In genomic region chr9:94584555-94584954, GRCh38 we compare ENCODE assay signal across 22 cellular contexts. TPM values are rescaled to one million over a fixed set of nuclear protein-coding genes. Genes with fewer than 3 reads are reported as not detected.
DNase-seq lines count a peak whose midpoint lies in the region; ATAC-seq, FAIRE-seq and TF ChIP-seq lines count a peak whose summit lies in the region.
"Had no signal": no experiment of that assay in that cellular context is flagged by ENCODE, and none has a peak within 500 bp of the region (broad histone marks: within the 10 kb centered on the region; RNA-seq: fewer than 3 reads in every experiment).

No MANE protein-coding gene starts in this region.

- TF ChIP-seq CTCF in GM12878 (IDR thresholded peaks at IDR 0.05 in 2 of 3, conservative IDR thresholded peaks at IDR 0.05 in 1 of 3; ENCODE audit: control insufficient read depth in 2 of 3, extremely low read depth in 1 of 3, insufficient read depth in 1 of 3, low read depth in 3 of 3, low read length in 3 of 3) (no peak), osteoblast (IDR thresholded peaks at IDR 0.05; ENCODE audit: extremely low read depth, low read depth, low read length) (no peak)

- no peaks in the 10 kb centered on the region for H3K36me3 ChIP-seq in GM12878 (ENCODE audit: control insufficient read depth in 2 of 2, insufficient read depth in 2 of 2, low read length in 1 of 2)
- H3K36me3 ChIP-seq in osteoblast (ENCODE audit: insufficient read depth, low read length): no peaks in the 10 kb centered on the region

- peaks cover 8% of the 10 kb centered on the region for H3K27me3 Mint-ChIP-seq in activated CD4-positive, alpha-beta memory T cell treated with anti-CD3 and anti-CD28 coated beads for 36 hours
- H3K27me3 Mint-ChIP-seq in activated CD4-positive, alpha-beta memory T cell treated with anti-CD3 and anti-CD28 coated beads, Interleukin-2, amount 10 ng/mL, durations not matched to agents 7 days and 5 days: peaks cover 4% of the 10 kb centered on the region
- peaks cover 8 to 9% of the 10 kb centered on the region in 2 donors for H3K27me3 Mint-ChIP-seq in T-cell

- H3K4me3 Mint-ChIP-seq in activated CD4-positive, alpha-beta memory T cell treated with anti-CD3 and anti-CD28 coated beads for 36 hours: no peak overlapping the region
- H3K4me3 Mint-ChIP-seq in activated CD4-positive, alpha-beta memory T cell treated with anti-CD3 and anti-CD28 coated beads, Interleukin-2, amount 10 ng/mL, durations not matched to agents 7 days and 5 days: no peak overlapping the region
- no peak overlapping the region for H3K4me3 Mint-ChIP-seq in T-cell

- no peaks in the 10 kb centered on the region for H3K79me2 ChIP-seq in GM12878 (ENCODE audit: control insufficient read depth, insufficient read depth, low read length)
- no peaks in the 10 kb centered on the region for H3K79me2 ChIP-seq in osteoblast (ENCODE audit: insufficient read depth, low read length)

- FAIRE-seq in GM12878 (lab: Jason Lieb, UNC): no peak
- FAIRE-seq: GM12892, GM19239, HTR-8/SVneo, RCC 7860 had no signal

- WGBS in GM12878 (ENCODE audit: insufficient coverage, insufficient replicate concordance, low lambda C conversion rate, missing lambda C conversion rate): 44% methylated on average over 6 of the region's 6 CpGs

- RAD21 ChIA-PET in GM12878 (lab: Charles Lee; ENCODE audit: unreplicated experiment): no interaction called here

- H3K4me3 ChIP-seq in GM12878: no peak overlapping the region
- H3K4me3 ChIP-seq in osteoblast (ENCODE audit: insufficient read depth, low read length): no peak overlapping the region

- H3K27ac Mint-ChIP-seq in activated CD4-positive, alpha-beta memory T cell treated with anti-CD3 and anti-CD28 coated beads for 36 hours: no peak overlapping the region
- H3K27ac Mint-ChIP-seq in activated CD4-positive, alpha-beta memory T cell treated with anti-CD3 and anti-CD28 coated beads, Interleukin-2, amount 10 ng/mL, durations not matched to agents 7 days and 5 days: no peak overlapping the region
- no peak overlapping the region for H3K27ac Mint-ChIP-seq in T-cell

- H3K4me2 ChIP-seq in GM12878 (ENCODE audit: control insufficient read depth, insufficient read depth) (no peak overlapping the region), osteoblast (ENCODE audit: insufficient read depth, low read length) (no peak overlapping the region)

- DNase-seq in activated CD4-positive, alpha-beta memory T cell treated with anti-CD3 and anti-CD28 coated beads for 36 hours: peak; percentile 12
- DNase-seq in activated CD4-positive, alpha-beta memory T cell treated with anti-CD3 and anti-CD28 coated beads, Interleukin-2, amount 10 ng/mL, durations not matched to agents 7 days and 5 days: no peak
- DNase-seq in T-cell (peak in 17 of 34 experiments; percentile 2 to 41 (median 7)), GM12878 (ENCODE audit: low read depth, low spot score) (no peak), NCI-H1417 treated with DMSO at 0.1 percent for 48 hours (lab: John Stamatoyannopoulos, UW) (no peak), osteoblast (ENCODE audit: insufficient read length, low spot score, missing footprints) (no peak)
- peak; percentile 17 for DNase-seq in stimulated activated naive CD8-positive, alpha-beta T cell treated with anti-CD3 and anti-CD28 coated beads, Interleukin-15, Interleukin-2, amounts not matched to agents 100 U/mL and 50 U/mL, for 24 hours
- DNase-seq: DMS53, NCI-H1048, NCI-H1694, NCI-H2107, NCI-H774, SHP77 had no signal

- intact Hi-C loops in activated CD4-positive, alpha-beta memory T cell treated with anti-CD3 and anti-CD28 coated beads for 36 hours (cut with micrococcal nuclease): no loop called here
- intact Hi-C loops in GM12878 (cut with micrococcal nuclease; ENCODE audit: unreplicated experiment): no loop called here

- H3K27ac ChIP-seq in GM12878 (ENCODE audit: control insufficient read depth, insufficient read depth) (no peak overlapping the region), osteoblast (ENCODE audit: low read depth, low read length) (no peak overlapping the region)
- H3K27ac ChIP-seq: C4-2B had no signal

- H3K36me3 Mint-ChIP-seq in activated CD4-positive, alpha-beta memory T cell treated with anti-CD3 and anti-CD28 coated beads for 36 hours: no peaks in the 10 kb centered on the region
- no peaks in the 10 kb centered on the region for H3K36me3 Mint-ChIP-seq in activated CD4-positive, alpha-beta memory T cell treated with anti-CD3 and anti-CD28 coated beads, Interleukin-2, amount 10 ng/mL, durations not matched to agents 7 days and 5 days (ENCODE audit: low read depth)
- no peaks in the 10 kb centered on the region for H3K36me3 Mint-ChIP-seq in T-cell

- POLR2A ChIA-PET in activated CD4-positive, alpha-beta memory T cell treated with anti-CD3 and anti-CD28 coated beads for 36 hours (lab: Charles Lee): no interaction called here
- POLR2A ChIA-PET in activated CD4-positive, alpha-beta memory T cell treated with anti-CD3 and anti-CD28 coated beads, Interleukin-2, amount 10 ng/mL, durations not matched to agents 7 days and 5 days (lab: Charles Lee): interaction anchor here (1.2 kb wide), 1 partner anchor 47 kb away, joined by 3 read pairs; no protein-coding TSS in a partner anchor
- POLR2A ChIA-PET in T-cell (lab: Charles Lee) (no interaction called here), GM12878 (lab: Charles Lee) (no interaction called here)

- TF ChIP-seq RAD21 in GM12878 (IDR thresholded peaks at IDR 0.05; ENCODE audit: insufficient read depth, low read depth, low read length): no peak

- ATAC-seq in T-cell (replicated peaks in 1 of 4): peak; percentile 43 to 83 (median 56)
- ATAC-seq in GM12878: peak; percentile 67
- peak; percentile 76 for ATAC-seq in stimulated activated naive CD8-positive, alpha-beta T cell treated with anti-CD3 and anti-CD28 coated beads, Interleukin-15, Interleukin-2, amounts not matched to agents 100 U/mL and 50 U/mL, for 24 hours
- ATAC-seq in HG02981 (IDR thresholded peaks at IDR 0.05; ENCODE audit: unreplicated experiment): no peak
- ATAC-seq: HCT116 had no signal

- no peaks in the 10 kb centered on the region for H3K27me3 ChIP-seq in GM12878 (replicated peaks in 1 of 2; ENCODE audit: control insufficient read depth in 2 of 2, insufficient read depth in 2 of 2, low read length in 1 of 2)
- peaks cover 4% of the 10 kb centered on the region for H3K27me3 ChIP-seq in osteoblast (ENCODE audit: insufficient read depth, low read length)

- SMC1A ChIA-PET in GM12878 (lab: Charles Lee; ENCODE audit: uncharacterized antibody, unreplicated experiment): no interaction called here

- TF ChIP-seq EP300 in GM12878 (IDR thresholded peaks at IDR 0.05; ENCODE audit: borderline replicate concordance in 1 of 2, control insufficient read depth in 1 of 2, low read depth in 2 of 2, low read length in 2 of 2): no peak

- no peaks in the 10 kb centered on the region for H3K9me3 Mint-ChIP-seq in activated CD4-positive, alpha-beta memory T cell treated with anti-CD3 and anti-CD28 coated beads for 36 hours
- no peaks in the 10 kb centered on the region for H3K9me3 Mint-ChIP-seq in activated CD4-positive, alpha-beta memory T cell treated with anti-CD3 and anti-CD28 coated beads, Interleukin-2, amount 10 ng/mL, durations not matched to agents 7 days and 5 days
- no peaks in the 10 kb centered on the region for H3K9me3 Mint-ChIP-seq in T-cell

- no peaks in the 10 kb centered on the region for H3K9me3 ChIP-seq in GM12878 (replicated peaks; ENCODE audit: control insufficient read depth, insufficient read depth, low read length)
- H3K9me3 ChIP-seq in osteoblast (ENCODE audit: low read depth, low read length): no peaks in the 10 kb centered on the region

- peaks cover 22% of the 10 kb centered on the region for H3K4me1 Mint-ChIP-seq in activated CD4-positive, alpha-beta memory T cell treated with anti-CD3 and anti-CD28 coated beads for 36 hours (ENCODE audit: low read depth)
- peaks cover 13% of the 10 kb centered on the region for H3K4me1 Mint-ChIP-seq in activated CD4-positive, alpha-beta memory T cell treated with anti-CD3 and anti-CD28 coated beads, Interleukin-2, amount 10 ng/mL, durations not matched to agents 7 days and 5 days
- H3K4me1 Mint-ChIP-seq in T-cell: peaks cover 14 to 27% (median 23%) of the 10 kb centered on the region in 3 donors

- BruUV-seq in GM12878 (replicated peaks; lab: Mats Ljungman, UMichigan): no TSS peak

- no peak overlapping the region for H3K9ac ChIP-seq in GM12878 (ENCODE audit: control insufficient read depth, insufficient read depth, low read length)

- H4K20me1 ChIP-seq in GM12878 (ENCODE audit: control insufficient read depth, insufficient read depth) (no peaks in the 10 kb centered on the region), osteoblast (ENCODE audit: insufficient read depth, low read length) (no peaks in the 10 kb centered on the region)

- CTCF ChIA-PET in activated CD4-positive, alpha-beta memory T cell treated with anti-CD3 and anti-CD28 coated beads for 36 hours (lab: Charles Lee): no interaction called here
- CTCF ChIA-PET in activated CD4-positive, alpha-beta memory T cell treated with anti-CD3 and anti-CD28 coated beads, Interleukin-2, amount 10 ng/mL, durations not matched to agents 7 days and 5 days (lab: Charles Lee): no interaction called here
- CTCF ChIA-PET in T-cell (lab: Charles Lee): no interaction called here
- CTCF ChIA-PET in GM12878 (lab: Yijun Ruan, JAX): interaction anchor here (1.9 kb wide), 1 partner anchor 17 kb away, joined by 4 read pairs; no protein-coding TSS in a partner anchor

- peaks cover 3% of the 10 kb centered on the region; the same call in 1 of the 2 replicates for H3K4me1 ChIP-seq in GM12878 (ENCODE audit: control insufficient read depth, insufficient read depth, low read length)
- H3K4me1 ChIP-seq in osteoblast (ENCODE audit: insufficient read depth, low read length): peaks cover 6% of the 10 kb centered on the region

- no peak for TF ChIP-seq POLR2A in GM12878 (IDR thresholded peaks at IDR 0.05; ENCODE audit: low read depth, low read length)

- H2AFZ ChIP-seq in GM12878 (ENCODE audit: control insufficient read depth, low read depth, low read length) (no peak overlapping the region), osteoblast (ENCODE audit: low read length) (no peak overlapping the region)

- in situ Hi-C loops in GM12878 (cut with MboI): no loop called here

RNA-seq across cellular contexts. Expression of gene FBP2, which starts 9.1 kb away (rescaled TPM):
- not detected for total RNA-seq in activated CD4-positive, alpha-beta memory T cell treated with anti-CD3 and anti-CD28 coated beads for 36 hours
- not detected for total RNA-seq in activated CD4-positive, alpha-beta memory T cell treated with anti-CD3 and anti-CD28 coated beads, Interleukin-2, amount 10 ng/mL, durations not matched to agents 7 days and 5 days
- total RNA-seq in T-cell (not detected), GM12878 (2014; rRNA removed) (0.17 TPM in 1 of 2 replicates, not detected in the other), GM12878 (2014; rRNA removed; fragmentation: Illumina TruSeq; extraction: Trizol) (not detected in 2 replicates), GM12878 (2021) (not detected in 2 replicates), osteoblast (not detected in 2 replicates)
- total RNA-seq in GM12878 (2013; cell fraction: nucleolus; rRNA removed): not detected in 2 replicates
- polyA plus RNA-seq in GM12878 (2011; ENCODE audit: low read depth): not detected
- polyA plus RNA-seq in GM12878 (2011; rRNA removed) (1.1 and 1.3 TPM in 2 replicates), GM12878 (2014; fragmentation: Illumina TruSeq; extraction: Trizol) (not detected in 2 replicates), GM12878 (2014; fragmentation: Nextera tagmentation; extraction: Ambion mirVana) (under 1 TPM in 1 of 2 experiments, not detected in 1; 0.07 TPM), GM12878 (2014; rRNA removed) (0.08 TPM in 1 of 2 replicates, not detected in the other), GM12878 (2016; fragmentation: Nextera tagmentation; extraction: Ambion mirVana) (not detected)
- polyA plus RNA-seq in GM12878 (2011; cell fraction: cytosol; rRNA removed): 1.1 and 1.3 TPM in 2 replicates
- 2.1 and 3.5 TPM in 2 replicates for polyA plus RNA-seq in GM12878 (2011; cell fraction: nucleus; rRNA removed)
- 0.17 TPM in 1 of 2 replicates, not detected in the other for polyA plus RNA-seq in GM12878 (2012)
- polyA minus RNA-seq in GM12878 (2011; rRNA and poly(A)+ RNA removed): 0.26 and 0.44 TPM in 2 replicates
- not detected in 2 replicates for polyA minus RNA-seq in GM12878 (2011; cell fraction: cytosol; rRNA and poly(A)+ RNA removed)
- 0.29 and 0.36 TPM in 2 replicates for polyA minus RNA-seq in GM12878 (2011; cell fraction: nucleus; rRNA and poly(A)+ RNA removed)
- total RNA-seq: A172, M059J had no signal

RNA-seq across cellular contexts. Expression of gene PCAT7, which starts 29.7 kb away (rescaled TPM):
- total RNA-seq in activated CD4-positive, alpha-beta memory T cell treated with anti-CD3 and anti-CD28 coated beads for 36 hours: not detected
- total RNA-seq in activated CD4-positive, alpha-beta memory T cell treated with anti-CD3 and anti-CD28 coated beads, Interleukin-2, amount 10 ng/mL, durations not matched to agents 7 days and 5 days: not detected
- total RNA-seq in T-cell (not detected), GM12878 (2014; rRNA removed) (not detected in 2 replicates), GM12878 (2014; rRNA removed; fragmentation: Illumina TruSeq; extraction: Trizol) (not detected in 2 replicates), GM12878 (2021) (not detected in 2 replicates), osteoblast (under 0.01 and 0.36 TPM in 2 replicates)
- total RNA-seq in GM12878 (2013; cell fraction: nucleolus; rRNA removed): not detected in 2 replicates
- polyA plus RNA-seq in GM12878 (2011; ENCODE audit: low read depth): not detected
- polyA plus RNA-seq in GM12878 (2011; rRNA removed) (not detected in 2 replicates), GM12878 (2014; fragmentation: Illumina TruSeq; extraction: Trizol) (not detected in 2 replicates), GM12878 (2014; fragmentation: Nextera tagmentation; extraction: Ambion mirVana) (under 1 TPM in 1 of 2 experiments, not detected in 1; 0.04 TPM), GM12878 (2014; rRNA removed) (not detected in 2 replicates), GM12878 (2016; fragmentation: Nextera tagmentation; extraction: Ambion mirVana) (not detected)
- polyA plus RNA-seq in GM12878 (2011; cell fraction: cytosol; rRNA removed): not detected in 2 replicates
- not detected in 2 replicates for polyA plus RNA-seq in GM12878 (2011; cell fraction: nucleus; rRNA removed)
- polyA plus RNA-seq in GM12878 (2012): 0.04 TPM in 2 replicates
- not detected in 2 replicates for polyA minus RNA-seq in GM12878 (2011; rRNA and poly(A)+ RNA removed)
- polyA minus RNA-seq in GM12878 (2011; cell fraction: cytosol; rRNA and poly(A)+ RNA removed): not detected in 2 replicates
- not detected in 2 replicates for polyA minus RNA-seq in GM12878 (2011; cell fraction: nucleus; rRNA and poly(A)+ RNA removed)

RNA-seq across cellular contexts. Expression of gene FBP1, which starts 54.8 kb away (rescaled TPM):
- under 1 TPM; 0.62 to 0.68 TPM for total RNA-seq in activated CD4-positive, alpha-beta memory T cell treated with anti-CD3 and anti-CD28 coated beads for 36 hours
- under 1 TPM; 0.40 to 0.65 TPM for total RNA-seq in activated CD4-positive, alpha-beta memory T cell treated with anti-CD3 and anti-CD28 coated beads, Interleukin-2, amount 10 ng/mL, durations not matched to agents 7 days and 5 days
- 1 to 10 TPM; 3.5 to 6.6 (median 3.8) TPM for total RNA-seq in T-cell
- not detected in 2 replicates for total RNA-seq in GM12878 (2013; cell fraction: nucleolus; rRNA removed)
- 0.11 TPM in 1 of 2 replicates, not detected in the other for total RNA-seq in GM12878 (2014; rRNA removed)
- total RNA-seq in GM12878 (2014; rRNA removed; fragmentation: Illumina TruSeq; extraction: Trizol): not detected in 2 replicates
- total RNA-seq in GM12878 (2021): 0.38 TPM in 1 of 2 replicates, not detected in the other
- polyA plus RNA-seq in GM12878 (2011; ENCODE audit: low read depth): not detected
- polyA plus RNA-seq in GM12878 (2011; rRNA removed): not detected in 2 replicates
- not detected in 2 replicates for polyA plus RNA-seq in GM12878 (2011; cell fraction: cytosol; rRNA removed)
- polyA plus RNA-seq in GM12878 (2011; cell fraction: nucleus; rRNA removed): not detected in 2 replicates
- polyA plus RNA-seq in GM12878 (2012): 0.10 TPM in 1 of 2 replicates, not detected in the other
- polyA plus RNA-seq in GM12878 (2014; fragmentation: Illumina TruSeq; extraction: Trizol): not detected in 2 replicates
- polyA plus RNA-seq in GM12878 (2014; fragmentation: Nextera tagmentation; extraction: Ambion mirVana): not detected
- not detected in 2 replicates for polyA plus RNA-seq in GM12878 (2014; rRNA removed)
- polyA plus RNA-seq in GM12878 (2016; fragmentation: Nextera tagmentation; extraction: Ambion mirVana): under 1 TPM in 1 of 2 experiments, not detected in 1; 0.15 TPM
- polyA minus RNA-seq in GM12878 (2011; rRNA and poly(A)+ RNA removed): not detected in 2 replicates
- polyA minus RNA-seq in GM12878 (2011; cell fraction: cytosol; rRNA and poly(A)+ RNA removed): not detected in 2 replicates
- not detected in 2 replicates for polyA minus RNA-seq in GM12878 (2011; cell fraction: nucleus; rRNA and poly(A)+ RNA removed)
- 0.72 TPM in 1 of 2 replicates, not detected in the other for total RNA-seq in osteoblast

Comparison
In these comparisons a context has a peak if more than half of its experiments do, and no peak if none do; other contexts are left out.
1. DNase-seq: peak in activated CD4-positive, alpha-beta memory T cell treated with anti-CD3 and anti-CD28 coated beads for 36 hours (single experiment) and stimulated activated naive CD8-positive, alpha-beta T cell treated with anti-CD3 and anti-CD28 coated beads, Interleukin-15, Interleukin-2, amounts not matched to agents 100 U/mL and 50 U/mL, for 24 hours (single experiment); none in activated CD4-positive, alpha-beta memory T cell treated with anti-CD3 and anti-CD28 coated beads, Interleukin-2, amount 10 ng/mL, durations not matched to agents 7 days and 5 days (single experiment), GM12878 (single experiment), NCI-H1417 treated with DMSO at 0.1 percent for 48 hours (single experiment) and osteoblast (single experiment).